Comparison of ENCODE assay signal across 2 cellular contexts in genomic region chr2:80874374-80874773, GRCh38.
TF ChIP-seq lines count a peak whose summit lies in the region.

No MANE protein-coding gene starts in this region.

TF ChIP-seq in GM23338, 12 proteins besides CTCF, POLR2A, EP300 and RAD21 (continued from another document):
- peak; percentile 84 for TF ChIP-seq NANOG (IDR thresholded peaks at IDR 0.05; ENCODE audit: borderline replicate concordance)
- TF ChIP-seq STAT1 (IDR thresholded peaks at IDR 0.05; ENCODE audit: unreplicated experiment) = no peak
- TF ChIP-seq ZNF114 (CRISPR knock-in tag; IDR thresholded peaks at IDR 0.05) = no peak
- peak; percentile 49; the same call in 1 of the 2 replicates for TF ChIP-seq ZNF462 (CRISPR knock-in tag; IDR thresholded peaks at IDR 0.05)
- no peak for TF ChIP-seq EZH2phosphoT487 (IDR thresholded peaks at IDR 0.05; ENCODE audit: unreplicated experiment)
- TF ChIP-seq CREB1 (CRISPR knock-in tag; IDR thresholded peaks at IDR 0.05; ENCODE audit: low read depth) = no peak

TF ChIP-seq in H1, 55 proteins besides CTCF, POLR2A, EP300 and RAD21:
- TF ChIP-seq ATF3 (IDR thresholded peaks at IDR 0.05; ENCODE audit: insufficient read depth, low read depth, low read length) (no peak), JUND (IDR thresholded peaks at IDR 0.05; ENCODE audit: low read length) (no peak), HDAC6 (IDR thresholded peaks at IDR 0.05; ENCODE audit: low read depth, low read length) (no peak), BCL11A (IDR thresholded peaks at IDR 0.05; ENCODE audit: low read depth in 2 of 2, low read length in 2 of 2) (peak in 1 of 2 experiments; percentile 41), GABPA (IDR thresholded peaks at IDR 0.05; ENCODE audit: borderline replicate concordance, insufficient read depth, low read length) (no peak), SP1 (IDR thresholded peaks at IDR 0.05; ENCODE audit: low read depth, low read length) (0 out of 2 replicates have a peak, but pooled peaks have one; percentile 42), CREB1 (IDR thresholded peaks at IDR 0.05) (no peak), MAFK (IDR thresholded peaks at IDR 0.05; ENCODE audit: low read depth, low read length) (no peak), EGR1 (IDR thresholded peaks at IDR 0.05; ENCODE audit: borderline replicate concordance, low read depth, low read length) (no peak), TEAD4 (IDR thresholded peaks at IDR 0.05; ENCODE audit: low read depth, low read length) (no peak), POU5F1 (IDR thresholded peaks at IDR 0.05; ENCODE audit: low read depth, low read length) (peak; percentile 96), E2F6 (IDR thresholded peaks at IDR 0.05) (no peak), USF2 (IDR thresholded peaks at IDR 0.05; ENCODE audit: low read length) (no peak), CHD2 (IDR thresholded peaks at IDR 0.05; ENCODE audit: low read length) (no peak), SIX5 (IDR thresholded peaks at IDR 0.05; ENCODE audit: low read depth, low read length) (no peak), JUN (IDR thresholded peaks at IDR 0.05; ENCODE audit: low read depth, low read length) (no peak), TAF7 (optimal IDR thresholded peaks at IDR 0.05; ENCODE audit: borderline replicate concordance, low read depth, low read length) (no peak), PHF8 (conservative IDR thresholded peaks at IDR 0.05; ENCODE audit: low read depth, low read length) (no peak), POLR2AphosphoS5 (IDR thresholded peaks at IDR 0.05; ENCODE audit: low read depth, low read length) (no peak), CBX8 (IDR thresholded peaks at IDR 0.05; ENCODE audit: borderline replicate concordance, low read depth, low read length) (no peak), CEBPB (IDR thresholded peaks at IDR 0.05; ENCODE audit: low read depth, low read length) (no peak), HDAC2 (IDR thresholded peaks at IDR 0.05; ENCODE audit: borderline replicate concordance in 1 of 2, low read depth in 2 of 2, low read length in 2 of 2) (0 out of 4 replicates have a peak, but pooled peaks of 1 of the 2 experiments have one; percentile 35)
